8 cellular contexts compared by ENCODE assay signal in genomic region chr13:73765651-73766384, GRCh38.
DNase-seq lines count a peak whose midpoint lies in the region; ATAC-seq lines count a peak whose summit lies in the region.

No MANE protein-coding gene starts in this region.

- POLR2A ChIA-PET in activated CD4-positive, alpha-beta memory T cell treated with anti-CD3 and anti-CD28 coated beads, Interleukin-2, amount 10 ng/mL, durations not matched to agents 7 days and 5 days (lab: Charles Lee) = interaction anchor here (1.0 to 3.7 kb wide), 11 partner anchors 10 to 523 kb away, joined by 3 to 25 read pairs (median 5); partner anchors contain the start of gene KLF12

- peak overlapping the region; percentile 59 for H3K4me3 Mint-ChIP-seq in activated CD4-positive, alpha-beta memory T cell treated with anti-CD3 and anti-CD28 coated beads, Interleukin-2, amount 10 ng/mL, durations not matched to agents 7 days and 5 days

- CTCF ChIA-PET in activated CD4-positive, alpha-beta memory T cell treated with anti-CD3 and anti-CD28 coated beads, Interleukin-2, amount 10 ng/mL, durations not matched to agents 7 days and 5 days (lab: Charles Lee) = interaction anchor here (0.5 to 3.0 kb wide), 7 partner anchors 9 to 1463 kb away, joined by 3 to 10 read pairs (median 6); no protein-coding TSS in a partner anchor

- peak overlapping the region; percentile 90 for H3K27ac Mint-ChIP-seq in activated CD4-positive, alpha-beta memory T cell treated with anti-CD3 and anti-CD28 coated beads, Interleukin-2, amount 10 ng/mL, durations not matched to agents 7 days and 5 days

- ATAC-seq in HG02759 (IDR thresholded peaks at IDR 0.05; ENCODE audit: unreplicated experiment) (peak; percentile 74), HG02571 (IDR thresholded peaks at IDR 0.05; ENCODE audit: unreplicated experiment) (no peak)

- no peaks in the 10 kb centered on the region for H3K27me3 Mint-ChIP-seq in activated CD4-positive, alpha-beta memory T cell treated with anti-CD3 and anti-CD28 coated beads, Interleukin-2, amount 10 ng/mL, durations not matched to agents 7 days and 5 days

- H3K9me3 Mint-ChIP-seq in activated CD4-positive, alpha-beta memory T cell treated with anti-CD3 and anti-CD28 coated beads, Interleukin-2, amount 10 ng/mL, durations not matched to agents 7 days and 5 days = no peaks in the 10 kb centered on the region

- peaks cover 42% of the 10 kb centered on the region for H3K4me1 Mint-ChIP-seq in activated CD4-positive, alpha-beta memory T cell treated with anti-CD3 and anti-CD28 coated beads, Interleukin-2, amount 10 ng/mL, durations not matched to agents 7 days and 5 days

- DNase-seq in DMS53 treated with DMSO at 0.1 percent for 48 hours (lab: John Stamatoyannopoulos, UW; ENCODE audit: unreplicated experiment) (peak; percentile 34), NCI-H2107 treated with DMSO at 0.1 percent for 48 hours (lab: John Stamatoyannopoulos, UW; ENCODE audit: unreplicated experiment) (peak; percentile 89), ecto neural progenitor cell (ENCODE audit: low spot score) (peak; percentile 84), medulla oblongata (ENCODE audit: extremely low spot score) (peak; percentile 82)
- DNase-seq in activated CD4-positive, alpha-beta memory T cell treated with anti-CD3 and anti-CD28 coated beads, Interleukin-2, amount 10 ng/mL, durations not matched to agents 7 days and 5 days = peak; percentile 77
- peak; percentile 50 to 56 for DNase-seq in stimulated activated CD4-positive, alpha-beta T cell treated with anti-CD3 and anti-CD28 coated beads, Interleukin-4, amount 100 ng/mL, for 48 hours (ENCODE audit: low read depth in 2 of 2)

- peaks cover 31% of the 10 kb centered on the region for H3K36me3 Mint-ChIP-seq in activated CD4-positive, alpha-beta memory T cell treated with anti-CD3 and anti-CD28 coated beads, Interleukin-2, amount 10 ng/mL, durations not matched to agents 7 days and 5 days (ENCODE audit: low read depth)

Comparison
In these comparisons a context has a peak if more than half of its experiments do, and no peak if none do; other contexts are left out.
1. DNase-seq: peak in every context shown above with its lines; median percentile 89 in NCI-H2107 treated with DMSO at 0.1 percent for 48 hours; 84 in ecto neural progenitor cell; 82 in medulla oblongata; 77 in activated CD4-positive, alpha-beta memory T cell treated with anti-CD3 and anti-CD28 coated beads, Interleukin-2, amount 10 ng/mL, durations not matched to agents 7 days and 5 days; 53 in stimulated activated CD4-positive, alpha-beta T cell treated with anti-CD3 and anti-CD28 coated beads, Interleukin-4, amount 100 ng/mL, for 48 hours; 34 in DMS53 treated with DMSO at 0.1 percent for 48 hours.